2 cellular contexts compared by ENCODE assay signal in the genomic region with DNA sequence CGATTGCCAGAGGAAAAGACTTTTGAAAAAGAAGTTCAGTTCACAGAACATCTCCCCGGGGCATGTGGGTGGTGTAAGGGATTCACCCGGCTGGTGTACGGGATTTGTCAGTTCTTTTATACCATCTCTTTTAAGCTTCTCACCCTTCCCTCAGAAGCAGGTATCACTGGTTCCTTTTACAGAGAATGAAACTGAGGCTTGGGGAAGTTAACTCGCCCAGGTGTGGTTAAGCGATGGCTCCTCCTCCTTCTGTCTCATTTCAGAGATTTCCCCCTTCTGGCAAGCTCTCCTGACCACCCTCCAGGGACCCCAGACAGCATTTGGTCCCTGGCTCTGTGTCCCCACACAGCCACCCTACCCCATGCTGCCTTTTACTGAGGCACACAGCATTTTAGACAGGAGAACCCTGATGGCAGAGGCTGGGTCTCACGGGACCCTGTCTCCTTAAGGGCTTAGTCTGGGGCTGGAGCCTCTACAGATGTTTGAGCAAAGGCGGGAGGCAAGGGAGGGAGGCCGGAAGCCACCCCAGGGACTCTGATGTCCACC.
TF ChIP-seq lines count a peak whose summit lies in the region.

No MANE protein-coding gene starts in this region.

TF ChIP-seq in liver, 16 proteins besides CTCF, POLR2A, EP300 and RAD21:
- no peak for TF ChIP-seq ZBTB33 (IDR thresholded peaks at IDR 0.05)
- no peak for TF ChIP-seq FOXA2 (IDR thresholded peaks at IDR 0.05)
- no peak for TF ChIP-seq SP1 (IDR thresholded peaks at IDR 0.05)
- no peak for TF ChIP-seq JUND (IDR thresholded peaks at IDR 0.05)
- TF ChIP-seq REST (IDR thresholded peaks at IDR 0.05) = no peak
- TF ChIP-seq EGR1 (IDR thresholded peaks at IDR 0.05; ENCODE audit: low read depth in 2 of 2) = no peak
- no peak for TF ChIP-seq GABPA (IDR thresholded peaks at IDR 0.05 in 1 of 2, conservative IDR thresholded peaks at IDR 0.05 in 1 of 2)
- no peak for TF ChIP-seq NR2F2 (IDR thresholded peaks at IDR 0.05)
- TF ChIP-seq FOXA1 (IDR thresholded peaks at IDR 0.05) = no peak

TF ChIP-seq in HepG2, 621 proteins besides CTCF, POLR2A, EP300 and RAD21:
- TF ChIP-seq, protein P1, sequence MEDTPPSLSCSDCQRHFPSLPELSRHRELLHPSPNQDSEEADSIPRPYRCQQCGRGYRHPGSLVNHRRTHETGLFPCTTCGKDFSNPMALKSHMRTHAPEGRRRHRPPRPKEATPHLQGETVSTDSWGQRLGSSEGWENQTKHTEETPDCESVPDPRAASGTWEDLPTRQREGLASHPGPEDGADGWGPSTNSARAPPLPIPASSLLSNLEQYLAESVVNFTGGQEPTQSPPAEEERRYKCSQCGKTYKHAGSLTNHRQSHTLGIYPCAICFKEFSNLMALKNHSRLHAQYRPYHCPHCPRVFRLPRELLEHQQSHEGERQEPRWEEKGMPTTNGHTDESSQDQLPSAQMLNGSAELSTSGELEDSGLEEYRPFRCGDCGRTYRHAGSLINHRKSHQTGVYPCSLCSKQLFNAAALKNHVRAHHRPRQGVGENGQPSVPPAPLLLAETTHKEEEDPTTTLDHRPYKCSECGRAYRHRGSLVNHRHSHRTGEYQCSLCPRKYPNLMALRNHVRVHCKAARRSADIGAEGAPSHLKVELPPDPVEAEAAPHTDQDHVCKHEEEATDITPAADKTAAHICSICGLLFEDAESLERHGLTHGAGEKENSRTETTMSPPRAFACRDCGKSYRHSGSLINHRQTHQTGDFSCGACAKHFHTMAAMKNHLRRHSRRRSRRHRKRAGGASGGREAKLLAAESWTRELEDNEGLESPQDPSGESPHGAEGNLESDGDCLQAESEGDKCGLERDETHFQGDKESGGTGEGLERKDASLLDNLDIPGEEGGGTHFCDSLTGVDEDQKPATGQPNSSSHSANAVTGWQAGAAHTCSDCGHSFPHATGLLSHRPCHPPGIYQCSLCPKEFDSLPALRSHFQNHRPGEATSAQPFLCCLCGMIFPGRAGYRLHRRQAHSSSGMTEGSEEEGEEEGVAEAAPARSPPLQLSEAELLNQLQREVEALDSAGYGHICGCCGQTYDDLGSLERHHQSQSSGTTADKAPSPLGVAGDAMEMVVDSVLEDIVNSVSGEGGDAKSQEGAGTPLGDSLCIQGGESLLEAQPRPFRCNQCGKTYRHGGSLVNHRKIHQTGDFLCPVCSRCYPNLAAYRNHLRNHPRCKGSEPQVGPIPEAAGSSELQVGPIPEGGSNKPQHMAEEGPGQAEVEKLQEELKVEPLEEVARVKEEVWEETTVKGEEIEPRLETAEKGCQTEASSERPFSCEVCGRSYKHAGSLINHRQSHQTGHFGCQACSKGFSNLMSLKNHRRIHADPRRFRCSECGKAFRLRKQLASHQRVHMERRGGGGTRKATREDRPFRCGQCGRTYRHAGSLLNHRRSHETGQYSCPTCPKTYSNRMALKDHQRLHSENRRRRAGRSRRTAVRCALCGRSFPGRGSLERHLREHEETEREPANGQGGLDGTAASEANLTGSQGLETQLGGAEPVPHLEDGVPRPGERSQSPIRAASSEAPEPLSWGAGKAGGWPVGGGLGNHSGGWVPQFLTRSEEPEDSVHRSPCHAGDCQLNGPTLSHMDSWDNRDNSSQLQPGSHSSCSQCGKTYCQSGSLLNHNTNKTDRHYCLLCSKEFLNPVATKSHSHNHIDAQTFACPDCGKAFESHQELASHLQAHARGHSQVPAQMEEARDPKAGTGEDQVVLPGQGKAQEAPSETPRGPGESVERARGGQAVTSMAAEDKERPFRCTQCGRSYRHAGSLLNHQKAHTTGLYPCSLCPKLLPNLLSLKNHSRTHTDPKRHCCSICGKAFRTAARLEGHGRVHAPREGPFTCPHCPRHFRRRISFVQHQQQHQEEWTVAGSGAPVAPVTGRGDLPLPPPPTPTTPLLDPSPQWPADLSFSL (CRISPR knock-in tag; IDR thresholded peaks at IDR 0.05) = no peak
- TF ChIP-seq FOXA3 (CRISPR knock-in tag; IDR thresholded peaks at IDR 0.05) (no peak), PHF21A (CRISPR knock-in tag; IDR thresholded peaks at IDR 0.05) (no peak), ZNF260 (CRISPR knock-in tag; IDR thresholded peaks at IDR 0.05; ENCODE audit: borderline replicate concordance, low read depth) (no peak), MZF1 (CRISPR knock-in tag; IDR thresholded peaks at IDR 0.05; ENCODE audit: borderline replicate concordance) (no peak)
TF ChIP-seq in HepG2: peak in this region for 0.
